14 cellular contexts compared by ENCODE assay signal in the genomic region with DNA sequence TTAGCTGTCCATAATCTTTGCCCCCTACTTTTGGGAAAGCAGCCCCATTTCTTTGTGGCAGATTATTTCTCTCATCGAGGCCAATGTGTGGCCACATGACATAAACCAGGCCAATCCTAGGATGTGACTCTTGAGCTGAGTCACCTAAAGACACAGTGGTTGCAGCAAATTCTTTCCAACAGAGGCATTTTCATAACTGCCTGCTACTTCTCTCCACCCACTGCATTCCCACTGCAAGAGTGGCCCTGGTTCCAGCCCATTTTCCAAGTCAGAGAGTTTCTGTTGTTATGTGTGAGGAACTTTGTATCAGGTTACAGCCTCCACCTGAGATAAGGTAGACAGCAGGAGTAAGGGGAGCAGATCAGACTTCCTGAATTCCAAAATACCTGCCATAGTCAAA.
A peak's percentile ranks its signal among the peaks of the same experiment; 100 is the strongest.
DNase-seq lines count a peak whose midpoint lies in the region; ATAC-seq and TF ChIP-seq lines count a peak whose summit lies in the region.
"Had no signal": no experiment of that assay in that cellular context is flagged by ENCODE, and none has a peak within 500 bp of the region (broad histone marks: within the 10 kb centered on the region; RNA-seq: fewer than 3 reads in every experiment).

No MANE protein-coding gene starts in this region.

- peak overlapping the region; percentile 79 for H3K27ac ChIP-seq in smooth muscle cell (ENCODE audit: low read depth)
- H3K27ac ChIP-seq: HL-60, upper lobe of left lung had no signal

- H3K9me3 Mint-ChIP-seq in activated naive CD8-positive, alpha-beta T cell treated with anti-CD3 and anti-CD28 coated beads, Interleukin-2, amount 50 U/mL, for 24 hours = peaks cover 6% of the 10 kb centered on the region
- H3K9me3 Mint-ChIP-seq in activated naive CD8-positive, alpha-beta T cell treated with anti-CD3 and anti-CD28 coated beads for 36 hours = peaks cover 6% of the 10 kb centered on the region
- H3K9me3 Mint-ChIP-seq in glutamatergic neuron (ENCODE audit: unreplicated experiment) = no peaks in the 10 kb centered on the region

- no peaks in the 10 kb centered on the region for H3K36me3 Mint-ChIP-seq in activated naive CD8-positive, alpha-beta T cell treated with anti-CD3 and anti-CD28 coated beads, Interleukin-2, amount 50 U/mL, for 24 hours (ENCODE audit: low read depth)
- H3K36me3 Mint-ChIP-seq in activated naive CD8-positive, alpha-beta T cell treated with anti-CD3 and anti-CD28 coated beads for 36 hours = peaks cover 3% of the 10 kb centered on the region
- no peaks in the 10 kb centered on the region for H3K36me3 Mint-ChIP-seq in glutamatergic neuron (ENCODE audit: unreplicated experiment)

- H3K36me3 ChIP-seq in smooth muscle cell (ENCODE audit: low read depth) = no peaks in the 10 kb centered on the region
- H3K36me3 ChIP-seq: upper lobe of left lung had no signal

- no peaks in the 10 kb centered on the region for H3K27me3 ChIP-seq in smooth muscle cell (ENCODE audit: low read depth)
- H3K27me3 ChIP-seq: upper lobe of left lung had no signal

- no peak overlapping the region for H3K9ac ChIP-seq in smooth muscle cell (ENCODE audit: low read depth)

- H3K27me3 Mint-ChIP-seq in activated naive CD8-positive, alpha-beta T cell treated with anti-CD3 and anti-CD28 coated beads, Interleukin-2, amount 50 U/mL, for 24 hours = peaks cover 13% of the 10 kb centered on the region
- peaks cover 11% of the 10 kb centered on the region for H3K27me3 Mint-ChIP-seq in activated naive CD8-positive, alpha-beta T cell treated with anti-CD3 and anti-CD28 coated beads for 36 hours
- H3K27me3 Mint-ChIP-seq in glutamatergic neuron (ENCODE audit: unreplicated experiment) = no peaks in the 10 kb centered on the region

- H3K4me2 ChIP-seq in smooth muscle cell = no peak overlapping the region

- H3K9me3 ChIP-seq in smooth muscle cell (replicated peaks; ENCODE audit: low read depth) = no peaks in the 10 kb centered on the region
- H3K9me3 ChIP-seq: upper lobe of left lung had no signal

- TF ChIP-seq CTCF in epithelial cell of proximal tubule (conservative IDR thresholded peaks at IDR 0.05; ENCODE audit: low read depth, low read length) = no peak
- TF ChIP-seq CTCF in smooth muscle cell (IDR thresholded peaks at IDR 0.05; ENCODE audit: borderline replicate concordance, insufficient read depth, poor library complexity, severe bottlenecking) = no peak
- no peak for TF ChIP-seq CTCF in glutamatergic neuron (IDR thresholded peaks at IDR 0.05; ENCODE audit: partially characterized antibody, unreplicated experiment)

- H3K4me3 ChIP-seq in epithelial cell of proximal tubule (ENCODE audit: low read depth, low read length) (no peak overlapping the region), smooth muscle cell (no peak overlapping the region)
- H3K4me3 ChIP-seq: upper lobe of left lung had no signal

- H2AFZ ChIP-seq in smooth muscle cell (ENCODE audit: low read depth) = no peak overlapping the region

- peak; percentile 65 for ATAC-seq in activated naive CD8-positive, alpha-beta T cell treated with anti-CD3 and anti-CD28 coated beads, Interleukin-2, amount 50 U/mL, for 24 hours

- no peak for DNase-seq in activated naive CD8-positive, alpha-beta T cell treated with anti-CD3 and anti-CD28 coated beads, Interleukin-2, amount 50 U/mL, for 24 hours
- DNase-seq in activated naive CD8-positive, alpha-beta T cell treated with anti-CD3 and anti-CD28 coated beads for 36 hours = no peak
- peak; percentile 53 for DNase-seq in RKO (ENCODE audit: low spot score)
- peak; percentile 12 for DNase-seq in epithelial cell of proximal tubule (ENCODE audit: low read depth)
- no peak for DNase-seq in smooth muscle cell (lab: John Stamatoyannopoulos, UW; ENCODE audit: unreplicated experiment)
- no peak for DNase-seq in NAMALWA (ENCODE audit: low spot score)
- no peak for DNase-seq in glutamatergic neuron
- DNase-seq in NOMO-1 treated with dmso at 0.1 percent for 144 hours (lab: John Stamatoyannopoulos, UW; ENCODE audit: unreplicated experiment) = no peak
- DNase-seq: activated CD4-positive, alpha-beta T cell treated with anti-CD3 and anti-CD28 coated beads for 48 hours; NCI-H345; OCI-M1; T-helper 1 cell; upper lobe of left lung had no signal

- no peak overlapping the region for H3K27ac Mint-ChIP-seq in activated naive CD8-positive, alpha-beta T cell treated with anti-CD3 and anti-CD28 coated beads, Interleukin-2, amount 50 U/mL, for 24 hours
- no peak overlapping the region for H3K27ac Mint-ChIP-seq in activated naive CD8-positive, alpha-beta T cell treated with anti-CD3 and anti-CD28 coated beads for 36 hours
- H3K27ac Mint-ChIP-seq in glutamatergic neuron (ENCODE audit: unreplicated experiment) = no peak overlapping the region

- H3K79me2 ChIP-seq in smooth muscle cell (ENCODE audit: low read depth) = no peaks in the 10 kb centered on the region

- 0% methylated on average over 1 of the region's 1 CpG for WGBS in smooth muscle cell (ENCODE audit: low lambda C conversion rate)

- H3K4me1 Mint-ChIP-seq in activated naive CD8-positive, alpha-beta T cell treated with anti-CD3 and anti-CD28 coated beads, Interleukin-2, amount 50 U/mL, for 24 hours = peaks cover 19% of the 10 kb centered on the region
- H3K4me1 Mint-ChIP-seq in activated naive CD8-positive, alpha-beta T cell treated with anti-CD3 and anti-CD28 coated beads for 36 hours = peaks cover 8% of the 10 kb centered on the region
- no peaks in the 10 kb centered on the region for H3K4me1 Mint-ChIP-seq in glutamatergic neuron (ENCODE audit: low read depth, unreplicated experiment)

- H3F3A ChIP-seq in smooth muscle cell (ENCODE audit: low read depth) = no peaks in the 10 kb centered on the region

- H3K4me3 Mint-ChIP-seq in activated naive CD8-positive, alpha-beta T cell treated with anti-CD3 and anti-CD28 coated beads, Interleukin-2, amount 50 U/mL, for 24 hours = no peak overlapping the region
- H3K4me3 Mint-ChIP-seq in activated naive CD8-positive, alpha-beta T cell treated with anti-CD3 and anti-CD28 coated beads for 36 hours = no peak overlapping the region
- H3K4me3 Mint-ChIP-seq in glutamatergic neuron (ENCODE audit: unreplicated experiment) = no peak overlapping the region

- no peaks in the 10 kb centered on the region for H3K4me1 ChIP-seq in smooth muscle cell (ENCODE audit: low read depth)

- no peaks in the 10 kb centered on the region for H4K20me1 ChIP-seq in smooth muscle cell (ENCODE audit: low read depth)

Comparison
In these comparisons a context has a peak if more than half of its experiments do, and no peak if none do; other contexts are left out.
1. DNase-seq: peak in RKO (single experiment) and epithelial cell of proximal tubule (single experiment); none in activated naive CD8-positive, alpha-beta T cell treated with anti-CD3 and anti-CD28 coated beads, Interleukin-2, amount 50 U/mL, for 24 hours (single experiment), activated naive CD8-positive, alpha-beta T cell treated with anti-CD3 and anti-CD28 coated beads for 36 hours (single experiment), smooth muscle cell (single experiment), NAMALWA (single experiment), glutamatergic neuron (single experiment) and NOMO-1 treated with dmso at 0.1 percent for 144 hours (single experiment).